In the genomic region with DNA sequence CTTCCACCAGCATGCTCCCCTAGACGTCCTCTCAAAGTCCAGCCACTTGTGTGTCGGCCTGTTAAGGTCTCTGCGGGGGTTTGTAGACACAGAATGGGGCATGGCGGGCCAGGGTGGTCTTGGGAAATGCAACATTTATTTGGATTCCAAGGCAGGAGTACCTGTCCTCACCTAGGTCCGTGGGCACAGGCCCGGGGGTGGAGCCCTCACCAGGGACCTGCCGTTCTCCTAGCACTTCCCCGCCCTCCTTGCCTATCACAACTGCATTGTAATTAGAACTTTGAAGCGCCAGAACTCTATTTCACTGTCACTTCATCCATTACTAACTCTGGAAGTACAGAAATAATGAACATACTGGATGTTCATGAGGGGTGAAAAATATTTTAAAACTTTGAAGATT, we compare ENCODE assay signal across 36 cellular contexts.
DNase-seq lines count a peak whose midpoint lies in the region; ATAC-seq, FAIRE-seq and TF ChIP-seq lines count a peak whose summit lies in the region.
"Had no signal": no experiment of that assay in that cellular context is flagged by ENCODE, and none has a peak within 500 bp of the region (broad histone marks: within the 10 kb centered on the region; RNA-seq: fewer than 3 reads in every experiment).

No MANE protein-coding gene starts in this region.

- no peak overlapping the region for H4K8ac ChIP-seq in neuronal stem cell (ENCODE audit: low read depth, low read length)

- no CpG with 5 or more reads among the region's 9 CpGs for WGBS in neuronal stem cell (ENCODE audit: extremely low coverage in 2 of 2, insufficient read length in 2 of 2, insufficient replicate concordance in 1 of 2), 2 donors

- H2BK120ac ChIP-seq in neuronal stem cell (ENCODE audit: low read depth, low read length): no peak overlapping the region

- no peak overlapping the region for H3K4ac ChIP-seq in neuronal stem cell (ENCODE audit: low read length)

- no peak overlapping the region for H3K4me3 Mint-ChIP-seq in CD14-positive monocyte
- H3K4me3 Mint-ChIP-seq: B cell; CD4-positive, alpha-beta memory T cell; CD4-positive, alpha-beta T cell; CD8-positive, alpha-beta memory T cell; CD8-positive, alpha-beta T cell had no signal

- peak overlapping the region; percentile 3 for H2BK12ac ChIP-seq in neuronal stem cell (ENCODE audit: low read length)

- no peak overlapping the region for H3K23ac ChIP-seq in neuronal stem cell (ENCODE audit: low read depth, low read length, poor library complexity)

- H3K27me3 ChIP-seq in left ventricle myocardium inferior (ENCODE audit: low read depth) (no peaks in the 10 kb centered on the region), neuronal stem cell (ENCODE audit: control insufficient read depth in 3 of 3, insufficient read depth in 3 of 3, low read depth in 1 of 3, low read length in 3 of 3) (no peaks in the 10 kb centered on the region), vagina (no peaks in the 10 kb centered on the region), colonic mucosa (no peaks in the 10 kb centered on the region)
- H3K27me3 ChIP-seq: BE2C; BLaER1; BLaER1 treated with 17β-estradiol and CSF1 and Interleukin-3, amounts not matched to agents 10 nM and 100 nM had no signal

- no peaks in the 10 kb centered on the region for H3K36me3 Mint-ChIP-seq in CD14-positive monocyte
- H3K36me3 Mint-ChIP-seq: CD4-positive, alpha-beta memory T cell; CD8-positive, alpha-beta memory T cell; CD8-positive, alpha-beta T cell had no signal

- H3K18ac ChIP-seq in neuronal stem cell (ENCODE audit: low read length): peak overlapping the region; percentile 52

- H3K4me3 ChIP-seq in left ventricle myocardium inferior: no peak overlapping the region
- H3K4me3 ChIP-seq in kidney (ENCODE audit: low read length in 2 of 2): no peak overlapping the region
- no peak overlapping the region for H3K4me3 ChIP-seq in neuronal stem cell (ENCODE audit: low read length in 2 of 2)
- H3K4me3 ChIP-seq in vagina: no peak overlapping the region
- H3K4me3 ChIP-seq in colonic mucosa: no peak overlapping the region
- H3K4me3 ChIP-seq: A549; BLaER1; BLaER1 treated with 17β-estradiol and CSF1 and Interleukin-3, amounts not matched to agents 10 nM and 100 nM had no signal

- H2BK15ac ChIP-seq in neuronal stem cell (ENCODE audit: low read length): no peak overlapping the region

- no peak for TF ChIP-seq POLR2A in vagina (IDR thresholded peaks at IDR 0.05)

- no peaks in the 10 kb centered on the region for H3K4me1 Mint-ChIP-seq in CD14-positive monocyte
- H3K4me1 Mint-ChIP-seq: B cell; CD4-positive, alpha-beta memory T cell; CD4-positive, CD25-positive, alpha-beta regulatory T cell; CD8-positive, alpha-beta memory T cell had no signal

- H3K79me1 ChIP-seq in neuronal stem cell (ENCODE audit: low read depth, low read length): no peaks in the 10 kb centered on the region

- no peak for ATAC-seq in Right ventricle myocardium inferior
- no peak for ATAC-seq in GM19452 (IDR thresholded peaks at IDR 0.05; ENCODE audit: unreplicated experiment)
- ATAC-seq: A549; CD8-positive, alpha-beta T cell had no signal

- H2AK5ac ChIP-seq in neuronal stem cell (ENCODE audit: low read depth, low read length): no peak overlapping the region

- no peaks in the 10 kb centered on the region for H3K4me1 ChIP-seq in left ventricle myocardium inferior
- H3K4me1 ChIP-seq in kidney (ENCODE audit: control insufficient read depth in 1 of 2, insufficient read depth in 1 of 2, low read depth in 1 of 2, low read length in 2 of 2): no peaks in the 10 kb centered on the region
- H3K4me1 ChIP-seq in neuronal stem cell (ENCODE audit: control insufficient read depth in 2 of 2, insufficient read depth in 1 of 2, low read depth in 1 of 2, low read length in 2 of 2): no peaks in the 10 kb centered on the region
- H3K4me1 ChIP-seq in vagina: peaks cover 11% of the 10 kb centered on the region
- H3K4me1 ChIP-seq in colonic mucosa: no peaks in the 10 kb centered on the region
- H3K4me1 ChIP-seq: A549; BE2C; BLaER1; BLaER1 treated with 17β-estradiol and CSF1 and Interleukin-3, amounts not matched to agents 10 nM and 100 nM; Caco-2 had no signal

- TF ChIP-seq CTCF in left ventricle myocardium inferior (IDR thresholded peaks at IDR 0.05; ENCODE audit: borderline replicate concordance): no peak
- no peak for TF ChIP-seq CTCF in kidney (IDR thresholded peaks at IDR 0.05; ENCODE audit: borderline replicate concordance, extremely low read depth, insufficient read depth)
- no peak for TF ChIP-seq CTCF in vagina (IDR thresholded peaks at IDR 0.05)
- no peak for TF ChIP-seq CTCF in colonic mucosa (IDR thresholded peaks at IDR 0.05)
- TF ChIP-seq CTCF in CD14-positive monocyte (IDR thresholded peaks at IDR 0.05): no peak

- no peaks in the 10 kb centered on the region for H3K27me3 Mint-ChIP-seq in CD14-positive monocyte (ENCODE audit: low read depth in 3 of 3)
- H3K27me3 Mint-ChIP-seq: CD8-positive, alpha-beta memory T cell had no signal

- peak; percentile 61 for DNase-seq in Right ventricle myocardium inferior (ENCODE audit: missing footprints)
- no peak for DNase-seq in left ventricle myocardium inferior
- peak; percentile 66 for DNase-seq in kidney
- DNase-seq in neuronal stem cell (ENCODE audit: low spot score): no peak
- DNase-seq in vagina (ENCODE audit: extremely low spot score in 2 of 2): no peak
- DNase-seq in colonic mucosa: no peak
- DNase-seq in CD14-positive monocyte (ENCODE audit: low spot score): no peak
- DNase-seq: 8988T; ACHN; AML-193; BE2C; C1 segment of cervical spinal cord; Caco-2; Calu3; CD4-positive, alpha-beta memory T cell; CD4-positive, alpha-beta T cell; CD4-positive, CD25-positive, alpha-beta regulatory T cell; CD8-positive, alpha-beta memory T cell; COR-L47; DMS 273 treated with DMSO at 0.1 percent for 48 hours; DMS153; DMS53; DMS79; DMS79 treated with DMSO at 0.1 percent for 48 hours; DND-41; EL had no signal

- H3K4me2 ChIP-seq in neuronal stem cell (ENCODE audit: insufficient read depth, low read length, poor library complexity, severe bottlenecking): no peak overlapping the region
- H3K4me2 ChIP-seq: A549; BLaER1; BLaER1 treated with 17β-estradiol and CSF1 and Interleukin-3, amounts not matched to agents 10 nM and 100 nM had no signal

- intact Hi-C loops in Right ventricle myocardium inferior (cut with DNase I): no loop called here
- intact Hi-C loops in left ventricle myocardium inferior (cut with micrococcal nuclease): no loop called here
- intact Hi-C loops in kidney (cut with DNase I): no loop called here
- intact Hi-C loops in vagina (cut with DNase I): no loop called here
- intact Hi-C loops in colonic mucosa (cut with DNase I): no loop called here
- intact Hi-C loops in CD14-positive monocyte (cut with micrococcal nuclease): no loop called here

- H3K9me3 Mint-ChIP-seq in CD14-positive monocyte: peaks cover 0 to 5% (median 0%) of the 10 kb centered on the region in 7 donors
- H3K9me3 Mint-ChIP-seq: CD4-positive, alpha-beta T cell; CD8-positive, alpha-beta T cell had no signal

- no peak for FAIRE-seq in kidney (lab: Jason Lieb, UNC)
- FAIRE-seq: A204.1, A549, D721Med had no signal

- no peak overlapping the region for H2BK5ac ChIP-seq in neuronal stem cell (ENCODE audit: low read length)

- H3K27ac Mint-ChIP-seq in CD14-positive monocyte: no peak overlapping the region
- H3K27ac Mint-ChIP-seq: B cell; CD4-positive, alpha-beta memory T cell; CD4-positive, alpha-beta T cell; CD4-positive, CD25-positive, alpha-beta regulatory T cell; CD8-positive, alpha-beta memory T cell; CD8-positive, alpha-beta T cell had no signal

- H3K27ac ChIP-seq in left ventricle myocardium inferior (replicated peaks) (no peak overlapping the region), kidney (ENCODE audit: low read depth in 2 of 2, low read length in 2 of 2) (no peak overlapping the region), neuronal stem cell (replicated peaks; ENCODE audit: low read length) (no peak overlapping the region), vagina (peak overlapping the region; percentile 50), colonic mucosa (no peak overlapping the region)
- H3K27ac ChIP-seq: 22Rv1; A549; BLaER1; BLaER1 treated with 17β-estradiol and CSF1 and Interleukin-3, amounts not matched to agents 10 nM and 100 nM; C4-2B had no signal

- H3K14ac ChIP-seq in neuronal stem cell (ENCODE audit: low read length): no peak overlapping the region

- H3K9me3 ChIP-seq in left ventricle myocardium inferior (replicated peaks): no peaks in the 10 kb centered on the region
- no peaks in the 10 kb centered on the region for H3K9me3 ChIP-seq in kidney (ENCODE audit: control insufficient read depth in 1 of 2, low read length in 2 of 2)
- H3K9me3 ChIP-seq in neuronal stem cell (replicated peaks in 1 of 2; ENCODE audit: control insufficient read depth in 2 of 2, insufficient read depth in 1 of 2, low read depth in 1 of 2, low read length in 2 of 2): no peaks in the 10 kb centered on the region
- H3K9me3 ChIP-seq in vagina: no peaks in the 10 kb centered on the region
- no peaks in the 10 kb centered on the region for H3K9me3 ChIP-seq in colonic mucosa
- H3K9me3 ChIP-seq: A549; BE2C; BLaER1; BLaER1 treated with 17β-estradiol and CSF1 and Interleukin-3, amounts not matched to agents 10 nM and 100 nM; Caco-2 had no signal

- no peak overlapping the region for H2AFZ ChIP-seq in neuronal stem cell (ENCODE audit: low read length)

- H3K36me3 ChIP-seq in left ventricle myocardium inferior: no peaks in the 10 kb centered on the region
- no peaks in the 10 kb centered on the region for H3K36me3 ChIP-seq in kidney (ENCODE audit: control insufficient read depth in 1 of 2, insufficient read depth in 2 of 2, low read length in 2 of 2)
- no peaks in the 10 kb centered on the region for H3K36me3 ChIP-seq in neuronal stem cell (replicated peaks in 1 of 2; ENCODE audit: control insufficient read depth in 2 of 2, insufficient read depth in 2 of 2, low read length in 2 of 2)
- no peaks in the 10 kb centered on the region for H3K36me3 ChIP-seq in vagina
- no peaks in the 10 kb centered on the region for H3K36me3 ChIP-seq in colonic mucosa
- H3K36me3 ChIP-seq: BE2C; BLaER1; BLaER1 treated with 17β-estradiol and CSF1 and Interleukin-3, amounts not matched to agents 10 nM and 100 nM had no signal

- no peak overlapping the region for H4K91ac ChIP-seq in neuronal stem cell (ENCODE audit: low read depth, low read length, poor library complexity)

- H3K9ac ChIP-seq in kidney (ENCODE audit: low read length in 2 of 2) (no peak overlapping the region), neuronal stem cell (ENCODE audit: low read depth, low read length, poor library complexity) (no peak overlapping the region), colonic mucosa (ENCODE audit: low read depth in 2 of 2, low read length in 2 of 2) (no peak overlapping the region)
- H3K9ac ChIP-seq: BLaER1; BLaER1 treated with 17β-estradiol and CSF1 and Interleukin-3, amounts not matched to agents 10 nM and 100 nM had no signal

Comparison
In these comparisons a context has a peak if more than half of its experiments do, and no peak if none do; other contexts are left out.
1. DNase-seq: peak in Right ventricle myocardium inferior (single experiment) and kidney (single experiment); none in left ventricle myocardium inferior (single experiment), neuronal stem cell (single experiment), vagina (0 of 2), colonic mucosa (single experiment) and CD14-positive monocyte (single experiment).